ENCODE assay signal across 24 cellular contexts in the genomic region with DNA sequence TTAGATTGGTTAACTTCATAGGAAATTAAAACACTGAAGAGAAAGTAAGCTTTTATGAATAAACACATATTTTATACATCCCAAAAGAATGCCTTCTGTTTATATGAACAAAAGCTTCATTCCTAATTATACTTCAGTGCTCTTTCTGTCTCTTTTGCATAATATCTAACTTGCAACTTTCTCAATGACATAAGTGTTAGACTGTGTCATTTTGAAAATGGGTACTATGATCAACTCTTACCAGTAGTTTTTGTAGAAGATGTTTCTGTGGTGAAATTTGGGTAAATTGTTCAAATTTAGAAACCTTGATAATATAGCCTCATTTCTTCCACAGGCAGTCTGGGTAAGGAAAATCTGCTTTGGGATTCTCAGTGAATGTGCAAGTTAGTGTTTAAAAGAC.
A peak's percentile ranks its signal among the peaks of the same experiment; 100 is the strongest.
DNase-seq lines count a peak whose midpoint lies in the region; ATAC-seq lines count a peak whose summit lies in the region.
"Had no signal": no experiment of that assay in that cellular context is flagged by ENCODE, and none has a peak within 500 bp of the region (broad histone marks: within the 10 kb centered on the region; RNA-seq: fewer than 3 reads in every experiment).

No MANE protein-coding gene starts in this region.

- intact Hi-C loops in activated T-helper 2 cell treated with anti-CD3 and anti-CD28 coated beads, Interferon-gamma antibody, Interleukin-2, Interleukin-4, amounts not matched to agents 10 μg/mL and 5 μg/mL and 100 μg/mL, durations not matched to agents 14 hours and 24 hours and 36 hours (cut with micrococcal nuclease) = no loop called here

- peak; percentile 83 for ATAC-seq in GM18498 (IDR thresholded peaks at IDR 0.05; ENCODE audit: unreplicated experiment)
- ATAC-seq in GM19397 (IDR thresholded peaks at IDR 0.05; ENCODE audit: unreplicated experiment) = peak; percentile 70
- ATAC-seq in HG02678 (IDR thresholded peaks at IDR 0.05; ENCODE audit: unreplicated experiment) = peak; percentile 78
- peak; percentile 77 for ATAC-seq in HG03378 (IDR thresholded peaks at IDR 0.05; ENCODE audit: unreplicated experiment)
- no peak for ATAC-seq in GM19023 (IDR thresholded peaks at IDR 0.05; ENCODE audit: unreplicated experiment)
- ATAC-seq: foreskin keratinocyte had no signal

- H3K4me1 Mint-ChIP-seq in activated T-helper 2 cell treated with anti-CD3 and anti-CD28 coated beads, Interferon-gamma antibody, Interleukin-2, Interleukin-4, amounts not matched to agents 10 μg/mL and 5 μg/mL and 100 μg/mL, durations not matched to agents 14 hours and 24 hours and 36 hours (ENCODE audit: low read depth) = no peaks in the 10 kb centered on the region
- H3K4me1 Mint-ChIP-seq: activated naive CD4-positive, alpha-beta T cell treated with anti-CD3 and anti-CD28 coated beads, Interleukin-2, amount 50 U/mL, for 24 hours; brain had no signal

- no peaks in the 10 kb centered on the region for H3K27me3 Mint-ChIP-seq in activated T-helper 2 cell treated with anti-CD3 and anti-CD28 coated beads, Interferon-gamma antibody, Interleukin-2, Interleukin-4, amounts not matched to agents 10 μg/mL and 5 μg/mL and 100 μg/mL, durations not matched to agents 14 hours and 24 hours and 36 hours (ENCODE audit: low read depth)
- H3K27me3 Mint-ChIP-seq: activated CD4-positive, alpha-beta memory T cell treated with anti-CD3 and anti-CD28 coated beads for 36 hours; activated naive CD4-positive, alpha-beta T cell treated with anti-CD3 and anti-CD28 coated beads, Interleukin-2, amount 50 U/mL, for 24 hours; activated T-cell treated with anti-CD3 and anti-CD28 coated beads, Interleukin-2, amount 50 U/mL, for 24 hours; brain had no signal

- no peak overlapping the region for H3K27ac Mint-ChIP-seq in activated T-helper 2 cell treated with anti-CD3 and anti-CD28 coated beads, Interferon-gamma antibody, Interleukin-2, Interleukin-4, amounts not matched to agents 10 μg/mL and 5 μg/mL and 100 μg/mL, durations not matched to agents 14 hours and 24 hours and 36 hours
- H3K27ac Mint-ChIP-seq: activated CD4-positive, alpha-beta memory T cell treated with anti-CD3 and anti-CD28 coated beads for 36 hours; activated naive CD4-positive, alpha-beta T cell treated with anti-CD3 and anti-CD28 coated beads, Interleukin-2, amount 50 U/mL, for 24 hours; activated T-cell treated with anti-CD3 and anti-CD28 coated beads, Interleukin-2, amount 50 U/mL, for 24 hours; brain had no signal

- DNase-seq in stimulated activated CD4-positive, alpha-beta T cell treated with anti-CD3 and anti-CD28 coated beads, Interleukin-1b, Interleukin-23, amount 100 ng/mL, for 48 hours = no peak
- DNase-seq in activated T-helper 2 cell treated with anti-CD3 and anti-CD28 coated beads, Interferon-gamma antibody, Interleukin-2, Interleukin-4, amounts not matched to agents 10 μg/mL and 5 μg/mL and 100 μg/mL, durations not matched to agents 14 hours and 24 hours and 36 hours (ENCODE audit: low spot score) = no peak
- DNase-seq in dermis blood vessel endothelial cell = no peak
- DNase-seq: 8988T; activated CD4-positive, alpha-beta memory T cell treated with anti-CD3 and anti-CD28 coated beads for 36 hours; activated T-cell treated with anti-CD3 and anti-CD28 coated beads, Interleukin-2, amount 50 U/mL, for 24 hours; DMS 273 treated with DMSO at 0.1 percent for 48 hours; foreskin keratinocyte; GDM1; HCEC 1CT; IMR-90; midbrain; NCI-H187 treated with DMSO at 0.1 percent for 48 hours; NCI-H446 treated with DMSO at 0.1 percent for 48 hours; Right ventricle myocardium superior; spleen; T-helper 1 cell had no signal

- H3K4me3 Mint-ChIP-seq in activated T-helper 2 cell treated with anti-CD3 and anti-CD28 coated beads, Interferon-gamma antibody, Interleukin-2, Interleukin-4, amounts not matched to agents 10 μg/mL and 5 μg/mL and 100 μg/mL, durations not matched to agents 14 hours and 24 hours and 36 hours (ENCODE audit: low read depth) = no peak overlapping the region
- H3K4me3 Mint-ChIP-seq: activated CD4-positive, alpha-beta memory T cell treated with anti-CD3 and anti-CD28 coated beads for 36 hours; activated naive CD4-positive, alpha-beta T cell treated with anti-CD3 and anti-CD28 coated beads, Interleukin-2, amount 50 U/mL, for 24 hours; activated T-cell treated with anti-CD3 and anti-CD28 coated beads, Interleukin-2, amount 50 U/mL, for 24 hours; brain had no signal

- no peaks in the 10 kb centered on the region for H3K36me3 Mint-ChIP-seq in activated T-helper 2 cell treated with anti-CD3 and anti-CD28 coated beads, Interferon-gamma antibody, Interleukin-2, Interleukin-4, amounts not matched to agents 10 μg/mL and 5 μg/mL and 100 μg/mL, durations not matched to agents 14 hours and 24 hours and 36 hours (ENCODE audit: low read depth)
- H3K36me3 Mint-ChIP-seq: activated CD4-positive, alpha-beta memory T cell treated with anti-CD3 and anti-CD28 coated beads for 36 hours; activated naive CD4-positive, alpha-beta T cell treated with anti-CD3 and anti-CD28 coated beads, Interleukin-2, amount 50 U/mL, for 24 hours; brain had no signal

- H3K9me3 Mint-ChIP-seq in activated T-helper 2 cell treated with anti-CD3 and anti-CD28 coated beads, Interferon-gamma antibody, Interleukin-2, Interleukin-4, amounts not matched to agents 10 μg/mL and 5 μg/mL and 100 μg/mL, durations not matched to agents 14 hours and 24 hours and 36 hours = no peaks in the 10 kb centered on the region
- H3K9me3 Mint-ChIP-seq: activated naive CD4-positive, alpha-beta T cell treated with anti-CD3 and anti-CD28 coated beads, Interleukin-2, amount 50 U/mL, for 24 hours had no signal
